In the genomic region with DNA sequence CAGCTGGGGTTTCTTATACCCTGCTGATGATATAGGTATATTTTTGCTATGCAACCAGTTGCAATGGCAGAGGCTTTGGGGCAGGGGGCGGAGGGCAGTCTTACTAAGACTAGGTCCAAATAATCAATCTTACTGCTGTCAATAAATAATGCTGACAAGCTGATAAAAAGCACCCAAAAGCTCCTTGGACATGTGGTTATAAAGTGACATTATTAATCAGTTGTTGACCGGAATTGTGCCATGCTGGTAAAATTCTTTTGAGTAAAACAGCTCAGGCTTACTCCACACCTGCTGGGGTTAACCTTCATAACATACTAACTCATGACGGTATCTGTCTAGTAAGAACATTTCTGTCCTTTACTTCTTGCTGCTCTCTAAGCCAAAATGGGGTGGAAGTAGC, we compare ENCODE assay signal across 33 cellular contexts.
"Had no signal": no experiment of that assay in that cellular context is flagged by ENCODE, and none has a peak within 500 bp of the region (broad histone marks: within the 10 kb centered on the region; RNA-seq: fewer than 3 reads in every experiment).

No MANE protein-coding gene starts in this region.

- FAIRE-seq: endometrium, frontal cortex, TTC549, urothelium cell line had no signal

- H3K36me3 Mint-ChIP-seq: activated CD4-positive, alpha-beta memory T cell treated with anti-CD3 and anti-CD28 coated beads for 36 hours; activated naive CD8-positive, alpha-beta T cell treated with anti-CD3 and anti-CD28 coated beads for 36 hours; brain had no signal

- H3K4me3 ChIP-seq: adrenal gland, cardiac muscle cell, colonic mucosa, ovary, skin epidermis, testis had no signal

- H3K27me3 ChIP-seq: adrenal gland, cardiac muscle cell, colonic mucosa, ovary, testis had no signal

- DNase-seq: activated CD4-positive, alpha-beta memory T cell treated with anti-CD3 and anti-CD28 coated beads for 36 hours; activated CD4-positive, alpha-beta T cell treated with anti-CD3 and anti-CD28 coated beads for 48 hours; activated naive CD4-positive, alpha-beta T cell treated with Interleukin-2 at 50 U/mL for 16 hours; activated naive CD8-positive, alpha-beta T cell treated with anti-CD3 and anti-CD28 coated beads for 36 hours; activated T-cell treated with anti-CD3 and anti-CD28 coated beads, Interleukin-2, amount 50 U/mL, for 48 hours; adrenal gland; aorta; cerebellar nuclear complex; colonic mucosa; effector CD8-positive, alpha-beta T cell; glutamatergic neuron; islet precursor cell; left ventricle myocardium superior; ovary; stimulated activated CD4-positive, alpha-beta T cell treated with anti-CD3 and anti-CD28 coated beads, Interleukin-4, amount 100 ng/mL, for 24 hours; stimulated activated CD8-positive, alpha-beta memory T cell treated with anti-CD3 and anti-CD28 coated beads, Interleukin-4, amount 100 ng/mL, for 48 hours; stimulated activated naive CD4-positive, alpha-beta T cell; T-helper 9 cell; testis; trophoblast cell; WERI-Rb-1 had no signal

- H3K27me3 Mint-ChIP-seq: activated CD4-positive, alpha-beta memory T cell treated with anti-CD3 and anti-CD28 coated beads for 36 hours; activated naive CD8-positive, alpha-beta T cell treated with anti-CD3 and anti-CD28 coated beads for 36 hours; progenitor cell of endocrine pancreas had no signal

- ATAC-seq: activated CD4-positive, CD25-positive, alpha-beta regulatory T cell treated with anti-CD3 and anti-CD28 coated beads, Interleukin-2, amount 50 U/mL, for 24 hours; left ventricle myocardium superior; sciatic nerve had no signal

- H3K4me3 Mint-ChIP-seq: activated CD4-positive, alpha-beta memory T cell treated with anti-CD3 and anti-CD28 coated beads for 36 hours; activated naive CD8-positive, alpha-beta T cell treated with anti-CD3 and anti-CD28 coated beads for 36 hours; brain; T-helper 1 cell treated with Interleukin-12 subunit alpha and Interleukin-12 subunit beta and Interleukin-4 antibody, amounts not matched to agents 30 μg/mL and 1 μg/mL, for 36 hours had no signal

- H3K4me1 ChIP-seq: colonic mucosa had no signal

- H3K27ac Mint-ChIP-seq: activated CD4-positive, alpha-beta memory T cell treated with anti-CD3 and anti-CD28 coated beads for 36 hours; activated naive CD8-positive, alpha-beta T cell treated with anti-CD3 and anti-CD28 coated beads for 36 hours; brain; progenitor cell of endocrine pancreas; T-helper 1 cell treated with Interleukin-12 subunit alpha and Interleukin-12 subunit beta and Interleukin-4 antibody, amounts not matched to agents 30 μg/mL and 1 μg/mL, for 36 hours had no signal

- H3K27ac ChIP-seq: adrenal gland, cardiac muscle cell, colonic mucosa, epithelial cell of prostate, ovary, skin epidermis, testis, WERI-Rb-1 had no signal

- H3K9me3 ChIP-seq: adrenal gland, colonic mucosa, ovary, testis had no signal

- H3K9me3 Mint-ChIP-seq: activated CD4-positive, alpha-beta memory T cell treated with anti-CD3 and anti-CD28 coated beads for 36 hours; activated naive CD8-positive, alpha-beta T cell treated with anti-CD3 and anti-CD28 coated beads for 36 hours; brain; T-helper 1 cell treated with Interleukin-12 subunit alpha and Interleukin-12 subunit beta and Interleukin-4 antibody, amounts not matched to agents 30 μg/mL and 1 μg/mL, for 36 hours had no signal

- H3K36me3 ChIP-seq: adrenal gland, cardiac muscle cell, colonic mucosa, ovary, WERI-Rb-1 had no signal
